In genomic region chr4:6687947-6688878, GRCh38 we compare ENCODE assay signal across 10 cellular contexts. TPM values are rescaled to one million over a fixed set of nuclear protein-coding genes. Genes with fewer than 3 reads are reported as not detected.
DNase-seq lines count a peak whose midpoint lies in the region; ATAC-seq and TF ChIP-seq lines count a peak whose summit lies in the region.
"Had no signal": no experiment of that assay in that cellular context is flagged by ENCODE, and none has a peak within 500 bp of the region (broad histone marks: within the 10 kb centered on the region; RNA-seq: fewer than 3 reads in every experiment).

No MANE protein-coding gene starts in this region.

- H2AFZ ChIP-seq in smooth muscle cell (ENCODE audit: low read depth), result peak overlapping the region; percentile 1

- no TSS peak for BruUV-seq in Panc1 (replicated peaks; lab: Mats Ljungman, UMichigan)

- H3K27ac ChIP-seq in Panc1 (ENCODE audit: low read length), result peak overlapping the region; percentile 78
- H3K27ac ChIP-seq in epithelial cell of prostate, result peak overlapping the region; percentile 68
- H3K27ac ChIP-seq in smooth muscle cell (ENCODE audit: low read depth), result peak overlapping the region; percentile 67
- H3K27ac ChIP-seq: tibial artery had no signal

- H3K4me3 ChIP-seq in Panc1 (ENCODE audit: low read depth in 2 of 2, low read length in 2 of 2) (no peak overlapping the region), smooth muscle cell (no peak overlapping the region)
- H3K4me3 ChIP-seq: tibial artery had no signal

- ATAC-seq in Panc1 (peak; percentile 6; the same call in 1 of the 2 replicates), GM19035 (IDR thresholded peaks at IDR 0.05; ENCODE audit: unreplicated experiment) (no peak)

- POLR2A ChIA-PET in Panc1 (lab: Charles Lee), result no interaction called here

- intact Hi-C loops in Panc1 (cut with micrococcal nuclease; ENCODE audit: unreplicated experiment), result no loop called here

- peak overlapping the region; percentile 79 for H3K4me2 ChIP-seq in smooth muscle cell

- 79% methylated on average over 24 of the region's 24 CpGs for WGBS in smooth muscle cell (ENCODE audit: low lambda C conversion rate)

- in situ Hi-C loops in Panc1 (cut with HindIII; ENCODE audit: low pct_unique_long_range_greater_than_20kb, low sequenced_read_pairs), result no loop called here

- TF ChIP-seq CTCF in Panc1 (IDR thresholded peaks at IDR 0.05), result no peak
- no peak for TF ChIP-seq CTCF in smooth muscle cell (IDR thresholded peaks at IDR 0.05; ENCODE audit: borderline replicate concordance, insufficient read depth, poor library complexity, severe bottlenecking)

- no peaks in the 10 kb centered on the region for H3K79me2 ChIP-seq in smooth muscle cell (ENCODE audit: low read depth)

- H3K9ac ChIP-seq in smooth muscle cell (ENCODE audit: low read depth), result peak overlapping the region; percentile 6

- H3K4me1 ChIP-seq in Panc1 (ENCODE audit: control insufficient read depth, insufficient read depth, low read length) (peaks cover 28% of the 10 kb centered on the region), smooth muscle cell (ENCODE audit: low read depth) (peaks cover 4% of the 10 kb centered on the region)

- CTCF ChIA-PET in Panc1 (lab: Charles Lee), result interaction anchor here (1.3 kb wide), 1 partner anchor 24 kb away, joined by 3 read pairs; no protein-coding TSS in a partner anchor

- H3F3A ChIP-seq in smooth muscle cell (ENCODE audit: low read depth), result peaks cover 7% of the 10 kb centered on the region

- H3K27me3 ChIP-seq in Panc1 (ENCODE audit: control insufficient read depth, insufficient read depth, low read length), result no peaks in the 10 kb centered on the region
- H3K27me3 ChIP-seq in smooth muscle cell (ENCODE audit: low read depth), result no peaks in the 10 kb centered on the region
- H3K27me3 ChIP-seq: tibial artery had no signal

- H4K20me1 ChIP-seq in smooth muscle cell (ENCODE audit: low read depth), result no peaks in the 10 kb centered on the region

- H3K9me3 ChIP-seq in Panc1 (ENCODE audit: control insufficient read depth, insufficient read depth, low read depth, low read length) (no peaks in the 10 kb centered on the region), smooth muscle cell (replicated peaks; ENCODE audit: low read depth) (no peaks in the 10 kb centered on the region)
- H3K9me3 ChIP-seq: tibial artery had no signal

- H3K36me3 ChIP-seq in Panc1 (ENCODE audit: control insufficient read depth, insufficient read depth, low read length) (no peaks in the 10 kb centered on the region), smooth muscle cell (ENCODE audit: low read depth) (no peaks in the 10 kb centered on the region)
- H3K36me3 ChIP-seq: tibial artery had no signal

- DNase-seq in NCI-H2196 (lab: John Stamatoyannopoulos, UW; ENCODE audit: unreplicated experiment) (peak; percentile 35), NCI-H2196 treated with DMSO at 0.1 percent for 48 hours (lab: John Stamatoyannopoulos, UW; ENCODE audit: unreplicated experiment) (no peak), Panc1 (ENCODE audit: low read depth, low spot score) (no peak), epithelial cell of prostate (ENCODE audit: low read depth, low spot score) (no peak), smooth muscle cell (lab: John Stamatoyannopoulos, UW; ENCODE audit: unreplicated experiment) (no peak), NCI-H1092 treated with DMSO at 0.1 percent for 48 hours (lab: John Stamatoyannopoulos, UW) (no peak), GM19240 (ENCODE audit: insufficient read length, low spot score) (no peak)
- DNase-seq: cerebellar nuclear complex, tibial artery had no signal

RNA-seq across cellular contexts. Expression of gene S100P, which starts 5.5 kb away (rescaled TPM):
- total RNA-seq in Panc1 (2021; ENCODE audit: unreplicated experiment) (2.3 TPM), smooth muscle cell (1.3 and 4.0 TPM in 2 replicates)
- 0.88 TPM for polyA plus RNA-seq in Panc1 (2012; ENCODE audit: insufficient read length)
- 6.6 and 27.3 TPM in 2 replicates for polyA plus RNA-seq in smooth muscle cell

RNA-seq across cellular contexts. Expression of gene MRFAP1L1, which starts 21.5 kb away (rescaled TPM):
- 29.5 TPM for total RNA-seq in Panc1 (2021; ENCODE audit: unreplicated experiment)
- polyA plus RNA-seq in Panc1 (2012; ENCODE audit: insufficient read length), result 25.8 TPM
- 67.1 and 70.2 TPM in 2 replicates for total RNA-seq in smooth muscle cell
- 46.2 and 48.9 TPM in 2 replicates for polyA plus RNA-seq in smooth muscle cell

RNA-seq across cellular contexts. Expression of gene BLOC1S4, which starts 27.8 kb away (rescaled TPM):
- total RNA-seq in Panc1 (2021; ENCODE audit: unreplicated experiment) (10.7 TPM), smooth muscle cell (20.6 and 21.8 TPM in 2 replicates)
- polyA plus RNA-seq in Panc1 (2012; ENCODE audit: insufficient read length), result 15.2 TPM
- 39.8 and 41.8 TPM in 2 replicates for polyA plus RNA-seq in smooth muscle cell

RNA-seq across cellular contexts. Expression of gene MRFAP1, which starts 47.7 kb away (rescaled TPM):
- total RNA-seq in Panc1 (2021; ENCODE audit: unreplicated experiment), result 212 TPM
- polyA plus RNA-seq in Panc1 (2012; ENCODE audit: insufficient read length), result 386 TPM
- total RNA-seq in smooth muscle cell, result 165 TPM in 2 replicates
- polyA plus RNA-seq in smooth muscle cell, result 206 and 231 TPM in 2 replicates
